ENCODE assay signal across 16 cellular contexts in the genomic region with DNA sequence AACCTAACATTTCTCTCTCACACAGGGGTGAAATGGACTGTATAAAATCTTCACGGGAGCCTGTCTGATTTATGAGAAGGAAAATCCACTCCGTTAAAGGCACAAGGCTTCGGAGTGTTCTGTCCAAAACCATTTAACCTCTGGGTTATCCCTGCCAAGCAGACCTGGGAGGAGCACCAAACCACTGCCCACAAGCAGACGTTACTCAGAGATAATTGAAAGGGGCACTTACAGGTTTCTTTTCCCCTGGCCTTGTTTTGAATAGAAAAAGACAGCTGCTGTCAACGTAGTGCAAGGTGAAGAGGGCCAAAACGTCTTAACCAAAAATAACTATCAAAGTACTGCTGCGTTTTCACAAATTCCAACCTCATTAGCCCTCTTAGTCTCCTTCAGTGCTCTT.
DNase-seq lines count a peak whose midpoint lies in the region; ATAC-seq and FAIRE-seq lines count a peak whose summit lies in the region.
"Had no signal": no experiment of that assay in that cellular context is flagged by ENCODE, and none has a peak within 500 bp of the region (broad histone marks: within the 10 kb centered on the region; RNA-seq: fewer than 3 reads in every experiment).

No MANE protein-coding gene starts in this region.

- DNase-seq in NCI-H345 (lab: John Stamatoyannopoulos, UW), result peak; percentile 14
- no peak for DNase-seq in NCI-H345 treated with DMSO at 0.1 percent for 48 hours (lab: John Stamatoyannopoulos, UW; ENCODE audit: unreplicated experiment)
- peak; percentile 76 for DNase-seq in NCI-H510A treated with DMSO at 0.1 percent for 48 hours (lab: John Stamatoyannopoulos, UW)
- peak; percentile 10 for DNase-seq in SK-N-DZ (ENCODE audit: low spot score)
- peak; percentile 37 for DNase-seq in renal cortical epithelial cell (ENCODE audit: low read depth)
- no peak for DNase-seq in Right ventricle myocardium inferior (ENCODE audit: missing footprints)
- no peak for DNase-seq in RCC 7860 (ENCODE audit: low spot score)
- no peak for DNase-seq in NCI-H2196 treated with DMSO at 0.1 percent for 48 hours (lab: John Stamatoyannopoulos, UW; ENCODE audit: unreplicated experiment)
- DNase-seq: activated CD4-positive, alpha-beta T cell treated with anti-CD3 and anti-CD28 coated beads for 36 hours; activated CD8-positive, alpha-beta memory T cell treated with anti-CD3 and anti-CD28 coated beads, Interleukin-2, amount 50 U/mL, for 4 hours; hippocampal formation; IMR-90; kidney; Right ventricle myocardium superior had no signal

- no peak for ATAC-seq in Right ventricle myocardium inferior
- ATAC-seq: A549; activated CD4-positive, alpha-beta T cell treated with anti-CD3 and anti-CD28 coated beads for 36 hours had no signal

- no peak for FAIRE-seq in RCC 7860 (lab: Jason Lieb, UNC)
- FAIRE-seq: A549, colon, kidney had no signal

- intact Hi-C loops in Right ventricle myocardium inferior (cut with DNase I), result no loop called here

Comparison
In these comparisons a context has a peak if more than half of its experiments do, and no peak if none do; other contexts are left out.
1. DNase-seq: peak in NCI-H345 (single experiment), NCI-H510A treated with DMSO at 0.1 percent for 48 hours (single experiment), SK-N-DZ (single experiment) and renal cortical epithelial cell (single experiment); none in NCI-H345 treated with DMSO at 0.1 percent for 48 hours (single experiment), Right ventricle myocardium inferior (single experiment), RCC 7860 (single experiment) and NCI-H2196 treated with DMSO at 0.1 percent for 48 hours (single experiment).